22 cellular contexts compared by ENCODE assay signal in the genomic region with DNA sequence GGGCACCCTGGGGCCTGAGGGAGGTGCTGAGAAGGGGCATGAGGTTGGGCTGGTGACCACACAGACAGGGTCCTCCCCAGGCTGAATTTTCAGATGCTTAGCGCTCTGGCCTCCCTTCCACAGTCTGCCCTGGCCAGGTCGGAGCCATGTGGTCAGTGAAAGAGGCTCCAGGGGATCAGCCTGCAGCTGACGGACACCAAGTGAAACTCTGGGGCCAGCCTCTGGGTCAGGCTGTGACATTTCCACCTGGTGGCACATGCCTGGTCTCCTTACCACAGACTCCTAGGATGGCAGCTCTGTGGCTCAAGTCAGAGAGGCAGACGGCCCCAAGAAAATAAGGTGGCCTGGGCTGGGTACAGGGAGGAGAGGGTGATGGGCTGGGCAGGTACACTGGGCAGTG.
"Had no signal": no experiment of that assay in that cellular context is flagged by ENCODE, and none has a peak within 500 bp of the region (broad histone marks: within the 10 kb centered on the region; RNA-seq: fewer than 3 reads in every experiment).

No MANE protein-coding gene starts in this region.

- DNase-seq: dermis blood vessel endothelial cell; esophagus squamous epithelium; foreskin fibroblast; kidney; left cardiac atrium; left ventricle myocardium inferior; lower lobe of right lung; occipital lobe; psoas muscle; retina; stimulated activated CD4-positive, alpha-beta T cell treated with anti-CD3 and anti-CD28 coated beads, Interleukin-12 subunit alpha, Interleukin-12 subunit beta, amount 100 ng/mL, for 4 hours; stimulated activated naive CD4-positive, alpha-beta T cell; stomach; substantia nigra; thyroid gland; upper lobe of right lung had no signal

- H3K9me3 ChIP-seq: esophagus squamous epithelium, left ventricle myocardium inferior, lower lobe of right lung, psoas muscle, right lobe of liver, stomach, thyroid gland, upper lobe of right lung, vagina had no signal

- H3K27ac ChIP-seq: esophagus squamous epithelium, hepatocyte, left ventricle myocardium inferior, lower lobe of right lung, neural progenitor cell, psoas muscle, right lobe of liver, skin epidermis, thyroid gland, upper lobe of right lung, vagina had no signal

- H3K27me3 ChIP-seq: hepatocyte, neural progenitor cell, right lobe of liver, thyroid gland, vagina had no signal

- H3K36me3 ChIP-seq: esophagus squamous epithelium, left ventricle myocardium inferior, lower lobe of right lung, neural progenitor cell, right lobe of liver, stomach, thyroid gland, upper lobe of right lung, vagina had no signal

- ATAC-seq: left cardiac atrium; lower lobe of right lung; natural killer cell treated with Interleukin-12 subunit alpha and Interleukin-12 subunit beta and Interleukin-15 and Interleukin-18, amount 100 ng/mL, for 72 hours; upper lobe of right lung had no signal

- H3K4me1 ChIP-seq: lower lobe of right lung, neural progenitor cell, right lobe of liver had no signal

- H3K4me3 ChIP-seq: esophagus squamous epithelium, hepatocyte, left ventricle myocardium inferior, lower lobe of right lung, neural progenitor cell, psoas muscle, right lobe of liver, skin epidermis, stomach, thyroid gland, upper lobe of right lung, vagina had no signal
